Comparison of ENCODE assay signal across 12 cellular contexts in genomic region chr12:88228720-88229119, GRCh38.
DNase-seq lines count a peak whose midpoint lies in the region; ATAC-seq, FAIRE-seq and TF ChIP-seq lines count a peak whose summit lies in the region.
"Had no signal": no experiment of that assay in that cellular context is flagged by ENCODE, and none has a peak within 500 bp of the region (broad histone marks: within the 10 kb centered on the region; RNA-seq: fewer than 3 reads in every experiment).

No MANE protein-coding gene starts in this region.

- TF ChIP-seq CTCF in A673 (conservative IDR thresholded peaks at IDR 0.05; ENCODE audit: low read depth, low read length): 0 out of 2 replicates have a peak, but pooled peaks have one; percentile 13
- TF ChIP-seq CTCF in DOHH2 (IDR thresholded peaks at IDR 0.05; ENCODE audit: low read depth, low read length, poor library complexity, severe bottlenecking): peak; percentile 15
- TF ChIP-seq CTCF in H1 (IDR thresholded peaks at IDR 0.05; ENCODE audit: control extremely low read depth in 1 of 3, insufficient read depth in 1 of 3, low read depth in 1 of 3, low read length in 3 of 3): no peak

- H3K36me3 ChIP-seq in A673 (ENCODE audit: insufficient read depth, low read length, poor library complexity, severe bottlenecking): no peaks in the 10 kb centered on the region
- H3K36me3 ChIP-seq in DOHH2 (ENCODE audit: control insufficient read depth, low read length): no peaks in the 10 kb centered on the region
- no peaks in the 10 kb centered on the region for H3K36me3 ChIP-seq in Karpas-422 (ENCODE audit: insufficient read depth, low read length)
- no peaks in the 10 kb centered on the region for H3K36me3 ChIP-seq in H1 (ENCODE audit: control insufficient read depth in 2 of 4, insufficient read depth in 4 of 4, low read length in 3 of 4)

- H3K9ac ChIP-seq in Karpas-422 (ENCODE audit: low read length): no peak overlapping the region
- no peak overlapping the region for H3K9ac ChIP-seq in H1 (replicated peaks in 1 of 4; ENCODE audit: extremely low read depth in 1 of 4, low read depth in 3 of 4, low read length in 3 of 4)

- H3K79me1 ChIP-seq in H1 (ENCODE audit: low read depth, low read length): no peaks in the 10 kb centered on the region

- no peak for TF ChIP-seq POLR2A in H1 (IDR thresholded peaks at IDR 0.05; ENCODE audit: control extremely low read depth in 1 of 2, low read depth in 2 of 2, low read length in 2 of 2)

- H3K79me2 ChIP-seq in DOHH2 (ENCODE audit: control insufficient read depth, low read length): no peaks in the 10 kb centered on the region
- no peaks in the 10 kb centered on the region for H3K79me2 ChIP-seq in Karpas-422 (ENCODE audit: low read length)
- H3K79me2 ChIP-seq in H1 (ENCODE audit: control insufficient read depth in 1 of 2, insufficient read depth in 2 of 2, low read length in 2 of 2): no peaks in the 10 kb centered on the region

- H2BK20ac ChIP-seq in H1 (ENCODE audit: low read length): no peak overlapping the region

- WGBS in H1 (ENCODE audit: extremely low coverage in 1 of 2, insufficient coverage in 1 of 2, insufficient read length in 1 of 2, insufficient replicate concordance in 2 of 2, low coverage in 1 of 2, low lambda C conversion rate in 2 of 2, missing lambda C conversion rate in 1 of 2), 2 experiments: 89% methylated on average over 4 of the region's 4 CpGs; no CpG with 5 or more reads in 1 of the 2 experiments

- H2BK15ac ChIP-seq in H1 (ENCODE audit: low read length): no peak overlapping the region

- H3K9me3 ChIP-seq in A673 (ENCODE audit: low read depth, low read length, poor library complexity, severe bottlenecking): no peaks in the 10 kb centered on the region
- H3K9me3 ChIP-seq in DOHH2 (ENCODE audit: control insufficient read depth, insufficient read depth, low read length): no peaks in the 10 kb centered on the region
- H3K9me3 ChIP-seq in Karpas-422 (ENCODE audit: low read length): no peaks in the 10 kb centered on the region
- no peaks in the 10 kb centered on the region for H3K9me3 ChIP-seq in H1 (ENCODE audit: insufficient read depth in 2 of 2, low read depth in 1 of 2, low read length in 1 of 2)
- H3K9me3 ChIP-seq: A549, Caco-2 had no signal

- peak overlapping the region; percentile 60; the same call in 1 of the 2 replicates for H3K18ac ChIP-seq in H1 (ENCODE audit: extremely low read depth, low read length)

- H2BK120ac ChIP-seq in H1 (replicated peaks; ENCODE audit: low read depth, low read length): no peak overlapping the region

- no peak overlapping the region for H2BK12ac ChIP-seq in H1 (ENCODE audit: low read depth, low read length)

- no peaks in the 10 kb centered on the region for H4K20me1 ChIP-seq in DOHH2 (ENCODE audit: control insufficient read depth, insufficient read depth, low read depth, low read length)
- H4K20me1 ChIP-seq in Karpas-422 (ENCODE audit: insufficient read depth, low read depth, low read length): no peaks in the 10 kb centered on the region
- no peaks in the 10 kb centered on the region for H4K20me1 ChIP-seq in H1 (replicated peaks in 1 of 2; ENCODE audit: control insufficient read depth in 1 of 2, insufficient read depth in 2 of 2, low read length in 2 of 2)

- no peak overlapping the region for H4K8ac ChIP-seq in H1 (ENCODE audit: extremely low read depth, insufficient read depth, low read length)

- DNase-seq in A673 (ENCODE audit: low spot score) (no peak), Karpas-422 (peak; percentile 61), H1 (ENCODE audit: low read depth in 1 of 2, low spot score in 2 of 2) (no peak), NCI-H2171 treated with DMSO at 0.1 percent for 48 hours (lab: John Stamatoyannopoulos, UW) (no peak)
- no peak for DNase-seq in activated CD8-positive, alpha-beta memory T cell treated with anti-CD3 and anti-CD28 coated beads, Interleukin-2, amount 50 U/mL, for 48 hours
- DNase-seq: Caco-2; CD8-positive, alpha-beta memory T cell had no signal

- H3K23ac ChIP-seq in H1 (ENCODE audit: insufficient read length): no peak overlapping the region

- CTCF ChIA-PET in A673 (lab: Charles Lee) (no interaction called here), H1 (lab: Charles Lee; ENCODE audit: partially characterized antibody) (no interaction called here)

- peak in 1 of 2 experiments; percentile 41; a peak in 3 of 4 replicates for TF ChIP-seq RAD21 in H1 (IDR thresholded peaks at IDR 0.05 in 1 of 2, conservative IDR thresholded peaks at IDR 0.05 in 1 of 2; ENCODE audit: low read depth in 2 of 2, low read length in 2 of 2)

- no peak overlapping the region for H3K4ac ChIP-seq in H1 (replicated peaks; ENCODE audit: insufficient read length, low read depth, low read length)

- no peak overlapping the region for H2AK5ac ChIP-seq in H1 (ENCODE audit: low read depth, low read length)

- no peak for TF ChIP-seq EP300 in H1 (IDR thresholded peaks at IDR 0.05; ENCODE audit: borderline replicate concordance in 1 of 2, low read depth in 2 of 2, low read length in 2 of 2)

- no peaks in the 10 kb centered on the region for H3F3A ChIP-seq in DOHH2 (ENCODE audit: control insufficient read depth, insufficient read depth)

- H3K27ac ChIP-seq in A673 (ENCODE audit: low read depth, low read length, poor library complexity, severe bottlenecking): no peak overlapping the region
- H3K27ac ChIP-seq in DOHH2 (ENCODE audit: low read depth, low read length): no peak overlapping the region
- H3K27ac ChIP-seq in Karpas-422 (ENCODE audit: low read length): no peak overlapping the region
- no peak overlapping the region for H3K27ac ChIP-seq in H1 (ENCODE audit: low read depth, low read length)
- H3K27ac ChIP-seq: A549 had no signal

- H3K14ac ChIP-seq in H1 (ENCODE audit: insufficient read length): no peak overlapping the region

- no peak overlapping the region for H4K5ac ChIP-seq in H1 (ENCODE audit: insufficient read length, low read depth, low read length)

- H4K91ac ChIP-seq in H1 (replicated peaks; ENCODE audit: insufficient read length, low read length): no peak overlapping the region

- no TSS peak for BruUV-seq in A673 (replicated peaks; lab: Mats Ljungman, UMichigan)

- no peaks in the 10 kb centered on the region for H3K23me2 ChIP-seq in H1 (ENCODE audit: low read depth, low read length)

- POLR2A ChIA-PET in A673 (lab: Charles Lee; ENCODE audit: low non-redundant PET): no interaction called here
- POLR2A ChIA-PET in H1 (lab: Charles Lee; ENCODE audit: partially characterized antibody): no interaction called here

- no peak overlapping the region for H3K56ac ChIP-seq in H1 (replicated peaks; ENCODE audit: insufficient read length, low read depth, low read length)

- FAIRE-seq in H1 (lab: Jason Lieb, UNC): no peak
- FAIRE-seq: A549, G401.6, GM12892 had no signal

- no peaks in the 10 kb centered on the region for H3K9me2 ChIP-seq in DOHH2 (replicated peaks; ENCODE audit: control insufficient read depth, low read length)
- no peaks in the 10 kb centered on the region for H3K9me2 ChIP-seq in Karpas-422 (replicated peaks; ENCODE audit: insufficient read depth, low read length)

- H3K4me2 ChIP-seq in DOHH2 (ENCODE audit: low read length): no peak overlapping the region
- no peak overlapping the region for H3K4me2 ChIP-seq in Karpas-422 (ENCODE audit: low read depth, low read length, poor library complexity, severe bottlenecking)
- no peak overlapping the region for H3K4me2 ChIP-seq in H1 (ENCODE audit: insufficient read depth in 1 of 2, low read depth in 2 of 2, low read length in 2 of 2)
- H3K4me2 ChIP-seq: A549 had no signal

- ATAC-seq in GM19467 (IDR thresholded peaks at IDR 0.05; ENCODE audit: unreplicated experiment): no peak
- ATAC-seq: A549 had no signal

- no peak overlapping the region for H2BK5ac ChIP-seq in H1 (ENCODE audit: low read depth, low read length)

- no peak overlapping the region for H3K4me3 ChIP-seq in A673 (ENCODE audit: low read depth, low read length, poor library complexity, severe bottlenecking)
- no peak overlapping the region for H3K4me3 ChIP-seq in DOHH2 (ENCODE audit: low read length)
- no peak overlapping the region for H3K4me3 ChIP-seq in Karpas-422 (ENCODE audit: low read length)
- no peak overlapping the region for H3K4me3 ChIP-seq in H1 (ENCODE audit: extremely low read depth in 1 of 4, insufficient read depth in 2 of 4, low read depth in 3 of 4, low read length in 4 of 4)
- H3K4me3 ChIP-seq: A549 had no signal

- intact Hi-C loops in A673 (cut with micrococcal nuclease; ENCODE audit: unreplicated experiment): no loop called here

- no peaks in the 10 kb centered on the region for H3K4me1 ChIP-seq in A673 (ENCODE audit: insufficient read depth, low read length, poor library complexity, severe bottlenecking)
- H3K4me1 ChIP-seq in DOHH2 (ENCODE audit: control insufficient read depth, low read length): peaks cover 13% of the 10 kb centered on the region
- peaks cover 5% of the 10 kb centered on the region for H3K4me1 ChIP-seq in Karpas-422 (ENCODE audit: low read length)
- peaks cover 0 to 2% (median 0%) of the 10 kb centered on the region in 4 experiments; a peak in 3 of 7 replicates for H3K4me1 ChIP-seq in H1 (replicated peaks in 1 of 4; ENCODE audit: control insufficient read depth in 3 of 4, insufficient read depth in 4 of 4, low read length in 3 of 4)
- H3K4me1 ChIP-seq: A549, Caco-2 had no signal

- H3K27me3 ChIP-seq in A673 (replicated peaks; ENCODE audit: insufficient read depth, low read depth, low read length, poor library complexity): no peaks in the 10 kb centered on the region
- no peaks in the 10 kb centered on the region for H3K27me3 ChIP-seq in DOHH2 (ENCODE audit: control insufficient read depth, low read length)
- no peaks in the 10 kb centered on the region for H3K27me3 ChIP-seq in Karpas-422 (ENCODE audit: low read length)
- no peaks in the 10 kb centered on the region for H3K27me3 ChIP-seq in H1 (replicated peaks in 1 of 4; ENCODE audit: control insufficient read depth in 3 of 4, extremely low read depth in 1 of 4, insufficient read depth in 3 of 4, low read length in 3 of 4)

- H2AFZ ChIP-seq in Karpas-422 (ENCODE audit: low read length) (no peak overlapping the region), H1 (ENCODE audit: low read length) (no peak overlapping the region)

TF ChIP-seq in H1, 55 proteins besides CTCF, POLR2A, EP300 and RAD21:
- TF ChIP-seq RNF2 (IDR thresholded peaks at IDR 0.05; ENCODE audit: borderline replicate concordance, low read depth, low read length, missing control alignments, poor library complexity, severe bottlenecking): no peak
- TF ChIP-seq YY1 (IDR thresholded peaks at IDR 0.05; ENCODE audit: low read depth, low read length): 0 out of 2 replicates have a peak, but pooled peaks have one; percentile 8

Comparison
In these comparisons a context has a peak if more than half of its experiments do, and no peak if none do; other contexts are left out.
1. CTCF ChIP-seq: peak in A673 (single experiment) and DOHH2 (single experiment); none in H1 (0 of 3).